ENCODE assay signal across 7 cellular contexts in genomic region chr22:41835462-41835861, GRCh38. TPM values are rescaled to one million over a fixed set of nuclear protein-coding genes. Genes with fewer than 3 reads are reported as not detected.
DNase-seq lines count a peak whose midpoint lies in the region; ATAC-seq and TF ChIP-seq lines count a peak whose summit lies in the region.
"Not testable (repeated sequence)": the region's sequence is repeated elsewhere in the genome, so short reads cannot be mapped to it uniquely, and the experiment has no call there.

No MANE protein-coding gene starts in this region.

- WGBS in hepatocyte (ENCODE audit: low lambda C conversion rate, missing lambda C conversion rate): 90% methylated on average over 8 of the region's 8 CpGs

- not testable (repeated sequence) for ATAC-seq in CD8-positive, alpha-beta T cell; naive thymus-derived CD8-positive, alpha-beta T cell; gastrocnemius medialis

- intact Hi-C loops in CD8-positive, alpha-beta T cell (cut with DNase I, micrococcal nuclease): loop anchor here in 1 of 2 experiments (10.0 kb wide), 1 partner anchor 239 kb away; the partner anchor contains the start of genes NAGA, PHETA2 and SMDT1
- intact Hi-C loops in PC-9 (cut with micrococcal nuclease; ENCODE audit: unreplicated experiment); gastrocnemius medialis (cut with DNase I; ENCODE audit: low total_unique reads): not testable (repeated sequence)

- not testable (repeated sequence) for H3K9me3 ChIP-seq in CD8-positive, alpha-beta T cell (ENCODE audit: low read length); PC-9 (ENCODE audit: insufficient read depth, low read depth); hepatocyte (ENCODE audit: low read depth); gastrocnemius medialis

- H3K27ac ChIP-seq in CD8-positive, alpha-beta T cell (ENCODE audit: low read depth, low read length); PC-9: not testable (repeated sequence)
- peak overlapping the region; percentile 37 for H3K27ac ChIP-seq in hepatocyte
- peak overlapping the region; percentile 36 to 98 (median 86) for H3K27ac ChIP-seq in gastrocnemius medialis

- not testable (repeated sequence) for TF ChIP-seq CTCF in CD8-positive, alpha-beta T cell (IDR thresholded peaks at IDR 0.05); PC-9 (conservative IDR thresholded peaks at IDR 0.05); brain (conservative IDR thresholded peaks at IDR 0.05); hepatocyte (IDR thresholded peaks at IDR 0.05; ENCODE audit: poor library complexity); gastrocnemius medialis (IDR thresholded peaks at IDR 0.05 in 4 of 5, conservative IDR thresholded peaks at IDR 0.05 in 1 of 5)

- not testable (repeated sequence) for TF ChIP-seq POLR2A in gastrocnemius medialis (IDR thresholded peaks at IDR 0.05)

- not testable (repeated sequence) for H3K9me3 Mint-ChIP-seq in CD8-positive, alpha-beta T cell; activated T-cell treated with anti-CD3 and anti-CD28 coated beads, Interleukin-2, amount 50 U/mL, for 24 hours; naive thymus-derived CD8-positive, alpha-beta T cell
- peaks cover 0 to 15% (median 0%) of the 10 kb centered on the region in 5 experiments for H3K9me3 Mint-ChIP-seq in brain

- H3K36me3 ChIP-seq in CD8-positive, alpha-beta T cell (ENCODE audit: insufficient read depth, low read length); hepatocyte (replicated peaks; ENCODE audit: insufficient read depth, low read depth); gastrocnemius medialis: not testable (repeated sequence)
- H3K36me3 ChIP-seq in PC-9 (ENCODE audit: low read depth): peaks cover 42% of the 10 kb centered on the region

- not testable (repeated sequence) for H2AFZ ChIP-seq in PC-9, hepatocyte

- not testable (repeated sequence) for H3K27me3 Mint-ChIP-seq in CD8-positive, alpha-beta T cell (ENCODE audit: low read depth); activated T-cell treated with anti-CD3 and anti-CD28 coated beads, Interleukin-2, amount 50 U/mL, for 24 hours; naive thymus-derived CD8-positive, alpha-beta T cell
- peaks cover 13% of the 10 kb centered on the region for H3K27me3 Mint-ChIP-seq in brain

- not testable (repeated sequence) for H3K27me3 ChIP-seq in CD8-positive, alpha-beta T cell (ENCODE audit: insufficient read depth, low read length); PC-9 (ENCODE audit: insufficient read depth, low read depth); hepatocyte; gastrocnemius medialis

- CTCF ChIA-PET in CD8-positive, alpha-beta T cell (lab: Charles Lee): interaction anchor here (0.7 to 2.1 kb wide), 3 partner anchors 15 to 292 kb away, joined by 3 to 6 read pairs (median 3); partner anchors contain the start of gene POLR3H
- CTCF ChIA-PET in PC-9 (lab: Charles Lee): not testable (repeated sequence)

- H3F3A ChIP-seq in PC-9 (ENCODE audit: insufficient read depth, low read depth): peaks cover 37% of the 10 kb centered on the region; the same call in 1 of the 2 replicates

- H3K4me3 ChIP-seq in CD8-positive, alpha-beta T cell (ENCODE audit: low read depth, low read length); PC-9; hepatocyte; gastrocnemius medialis: not testable (repeated sequence)

- peaks cover 15% of the 10 kb centered on the region for H3K4me1 ChIP-seq in CD8-positive, alpha-beta T cell (ENCODE audit: insufficient read depth, low read length)
- H3K4me1 ChIP-seq in PC-9 (replicated peaks; ENCODE audit: insufficient read depth) (peaks cover 48% of the 10 kb centered on the region), hepatocyte (ENCODE audit: insufficient read depth) (peaks cover 19% of the 10 kb centered on the region), gastrocnemius medialis (peaks cover 12 to 19% of the 10 kb centered on the region in 2 donors)

- BruUV-seq in PC-9 (replicated peaks; lab: Mats Ljungman, UMichigan): not testable (repeated sequence)

- in situ Hi-C loops in gastrocnemius medialis (cut with MboI; ENCODE audit: low sequenced_read_pairs in 4 of 4): not testable (repeated sequence)

- H4K20me1 ChIP-seq in PC-9 (ENCODE audit: insufficient read depth): peaks cover 12% of the 10 kb centered on the region; the same call in 1 of the 2 replicates
- H4K20me1 ChIP-seq in hepatocyte (ENCODE audit: insufficient read depth, poor library complexity, severe bottlenecking): peaks cover 35% of the 10 kb centered on the region

- H3K79me2 ChIP-seq in PC-9 (ENCODE audit: low read depth) (peaks cover 85% of the 10 kb centered on the region), hepatocyte (peaks cover 74% of the 10 kb centered on the region)

- peak overlapping the region; percentile 33 for H3K27ac Mint-ChIP-seq in CD8-positive, alpha-beta T cell
- H3K27ac Mint-ChIP-seq in activated T-cell treated with anti-CD3 and anti-CD28 coated beads, Interleukin-2, amount 50 U/mL, for 24 hours: peak overlapping the region; percentile 38
- H3K27ac Mint-ChIP-seq in brain: peak overlapping the region in 3 of 5 experiments; percentile 61 to 95 (median 80)
- H3K27ac Mint-ChIP-seq in naive thymus-derived CD8-positive, alpha-beta T cell: peak overlapping the region in 7 of 10 donors; percentile 16 to 63 (median 37)

- not testable (repeated sequence) for DNase-seq in CD8-positive, alpha-beta T cell; PC-9; activated T-cell treated with anti-CD3 and anti-CD28 coated beads, Interleukin-2, amount 50 U/mL, for 24 hours; hepatocyte (ENCODE audit: low spot score); gastrocnemius medialis
- DNase-seq in naive thymus-derived CD8-positive, alpha-beta T cell: peak in 1 of 10 donors; percentile 57

- H3K4me2 ChIP-seq in PC-9: peak overlapping the region; percentile 29
- H3K4me2 ChIP-seq in hepatocyte: peak overlapping the region; percentile 87

- peaks cover 31% of the 10 kb centered on the region for H3K36me3 Mint-ChIP-seq in CD8-positive, alpha-beta T cell
- H3K36me3 Mint-ChIP-seq in activated T-cell treated with anti-CD3 and anti-CD28 coated beads, Interleukin-2, amount 50 U/mL, for 24 hours (ENCODE audit: low read depth): peaks cover 80% of the 10 kb centered on the region
- H3K36me3 Mint-ChIP-seq in brain: peaks cover 54% of the 10 kb centered on the region
- H3K36me3 Mint-ChIP-seq in naive thymus-derived CD8-positive, alpha-beta T cell: peaks cover 0 to 16% (median 0%) of the 10 kb centered on the region in 3 donors

- POLR2A ChIA-PET in CD8-positive, alpha-beta T cell (lab: Charles Lee): interaction anchor here (5.2 to 5.5 kb wide), 2 partner anchors 35 to 105 kb away, joined by 48 to 49 read pairs; partner anchors contain the start of gene CCDC134
- POLR2A ChIA-PET in PC-9 (lab: Charles Lee; ENCODE audit: unreplicated experiment): interaction anchor here (0.6 kb wide), 1 partner anchor 105 kb away, joined by 4 read pairs; no protein-coding TSS in a partner anchor
- POLR2A ChIA-PET in naive thymus-derived CD8-positive, alpha-beta T cell (lab: Charles Lee): interaction anchor here (0.7 to 4.8 kb wide), 3 partner anchors 9 to 54 kb away, joined by 3 to 45 read pairs (median 3); no protein-coding TSS in a partner anchor

- H3K4me3 Mint-ChIP-seq in CD8-positive, alpha-beta T cell: not testable (repeated sequence)
- peak overlapping the region; percentile 19 for H3K4me3 Mint-ChIP-seq in activated T-cell treated with anti-CD3 and anti-CD28 coated beads, Interleukin-2, amount 50 U/mL, for 24 hours
- peak overlapping the region; percentile 56 to 100 (median 62) for H3K4me3 Mint-ChIP-seq in brain
- peak overlapping the region in 1 of 10 donors; percentile 35 for H3K4me3 Mint-ChIP-seq in naive thymus-derived CD8-positive, alpha-beta T cell

- H3K9me2 ChIP-seq in PC-9 (ENCODE audit: insufficient read depth); hepatocyte (replicated peaks; ENCODE audit: insufficient read depth): not testable (repeated sequence)

- peaks cover 53% of the 10 kb centered on the region for H3K4me1 Mint-ChIP-seq in CD8-positive, alpha-beta T cell (ENCODE audit: low read depth)
- H3K4me1 Mint-ChIP-seq in activated T-cell treated with anti-CD3 and anti-CD28 coated beads, Interleukin-2, amount 50 U/mL, for 24 hours (ENCODE audit: low read depth): peaks cover 70% of the 10 kb centered on the region
- H3K4me1 Mint-ChIP-seq in brain: peaks cover 84% of the 10 kb centered on the region
- H3K4me1 Mint-ChIP-seq in naive thymus-derived CD8-positive, alpha-beta T cell: peaks cover 26 to 59% (median 45%) of the 10 kb centered on the region in 4 donors

RNA-seq across cellular contexts. Expression of gene SREBF2, which starts 2.6 kb away (rescaled TPM):
- 100 to 1,000 TPM; 109 to 122 TPM for total RNA-seq in CD8-positive, alpha-beta T cell
- 163 and 196 TPM in 2 replicates for total RNA-seq in PC-9 (2021)
- polyA plus RNA-seq in brain (ENCODE audit: insufficient read depth, low read depth, low replicate concordance): 115 TPM
- 109 and 114 TPM in 2 replicates for total RNA-seq in hepatocyte
- 96.3 and 113 TPM in 2 replicates for polyA plus RNA-seq in hepatocyte
- 100 to 1,000 TPM; 106 TPM for total RNA-seq in naive thymus-derived CD8-positive, alpha-beta T cell
- polyA plus RNA-seq in naive thymus-derived CD8-positive, alpha-beta T cell: 10 to 100 TPM; 16.3 to 21.9 (median 18.2) TPM
- total RNA-seq in gastrocnemius medialis: 10 to 100 TPM; 25.1 to 40.9 (median 36.1) TPM

RNA-seq across cellular contexts. Expression of gene CCDC134, which starts 35.0 kb away (rescaled TPM):
- total RNA-seq in CD8-positive, alpha-beta T cell: 10 to 100 TPM; 19.1 to 22.5 TPM
- total RNA-seq in PC-9 (2021) (29.0 and 33.3 TPM in 2 replicates), hepatocyte (7.2 and 9.2 TPM in 2 replicates), gastrocnemius medialis (1 to 10 TPM; 3.3 to 7.7 (median 6.0) TPM)
- polyA plus RNA-seq in brain (ENCODE audit: insufficient read depth, low read depth, low replicate concordance) (3.7 TPM), hepatocyte (4.1 and 7.4 TPM in 2 replicates)
- 10 to 100 TPM; 17.1 to 23.1 TPM for total RNA-seq in naive thymus-derived CD8-positive, alpha-beta T cell
- polyA plus RNA-seq in naive thymus-derived CD8-positive, alpha-beta T cell: 1 to 10 TPM; 3.5 to 5.6 (median 3.8) TPM
